ENCODE assay signal across 3 cellular contexts in the genomic region with DNA sequence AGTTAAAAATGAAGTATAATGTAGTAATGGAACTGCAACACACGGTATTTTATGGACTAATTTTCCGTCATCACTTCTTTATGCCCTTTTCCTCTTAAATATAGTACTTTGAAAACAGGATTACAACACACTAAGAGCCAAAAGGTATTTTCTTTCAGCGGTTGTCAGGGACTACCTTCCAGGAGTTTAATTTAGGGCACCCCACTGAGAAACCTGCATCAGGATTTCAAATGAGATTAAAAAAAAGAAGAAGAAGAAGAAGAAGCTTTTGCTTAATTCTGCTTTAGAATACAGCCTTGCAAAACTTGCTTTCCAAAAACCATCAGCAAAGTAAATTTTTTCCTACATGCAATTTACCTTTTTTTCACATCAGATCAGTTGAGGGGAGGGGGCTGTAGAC.
TF ChIP-seq lines count a peak whose summit lies in the region.

No MANE protein-coding gene starts in this region.

TF ChIP-seq in GM23338, 12 proteins besides CTCF, POLR2A, EP300 and RAD21:
- TF ChIP-seq ZNF331 (CRISPR knock-in tag; IDR thresholded peaks at IDR 0.05; ENCODE audit: low read depth), result no peak
- no peak for TF ChIP-seq POLR2AphosphoS5 (IDR thresholded peaks at IDR 0.05; ENCODE audit: low read depth)
- no peak for TF ChIP-seq CREB1 (CRISPR knock-in tag; IDR thresholded peaks at IDR 0.05; ENCODE audit: low read depth)
- TF ChIP-seq, protein P1, sequence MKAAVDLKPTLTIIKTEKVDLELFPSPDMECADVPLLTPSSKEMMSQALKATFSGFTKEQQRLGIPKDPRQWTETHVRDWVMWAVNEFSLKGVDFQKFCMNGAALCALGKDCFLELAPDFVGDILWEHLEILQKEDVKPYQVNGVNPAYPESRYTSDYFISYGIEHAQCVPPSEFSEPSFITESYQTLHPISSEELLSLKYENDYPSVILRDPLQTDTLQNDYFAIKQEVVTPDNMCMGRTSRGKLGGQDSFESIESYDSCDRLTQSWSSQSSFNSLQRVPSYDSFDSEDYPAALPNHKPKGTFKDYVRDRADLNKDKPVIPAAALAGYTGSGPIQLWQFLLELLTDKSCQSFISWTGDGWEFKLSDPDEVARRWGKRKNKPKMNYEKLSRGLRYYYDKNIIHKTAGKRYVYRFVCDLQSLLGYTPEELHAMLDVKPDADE (IDR thresholded peaks at IDR 0.05), result no peak
- TF ChIP-seq, protein P2, sequence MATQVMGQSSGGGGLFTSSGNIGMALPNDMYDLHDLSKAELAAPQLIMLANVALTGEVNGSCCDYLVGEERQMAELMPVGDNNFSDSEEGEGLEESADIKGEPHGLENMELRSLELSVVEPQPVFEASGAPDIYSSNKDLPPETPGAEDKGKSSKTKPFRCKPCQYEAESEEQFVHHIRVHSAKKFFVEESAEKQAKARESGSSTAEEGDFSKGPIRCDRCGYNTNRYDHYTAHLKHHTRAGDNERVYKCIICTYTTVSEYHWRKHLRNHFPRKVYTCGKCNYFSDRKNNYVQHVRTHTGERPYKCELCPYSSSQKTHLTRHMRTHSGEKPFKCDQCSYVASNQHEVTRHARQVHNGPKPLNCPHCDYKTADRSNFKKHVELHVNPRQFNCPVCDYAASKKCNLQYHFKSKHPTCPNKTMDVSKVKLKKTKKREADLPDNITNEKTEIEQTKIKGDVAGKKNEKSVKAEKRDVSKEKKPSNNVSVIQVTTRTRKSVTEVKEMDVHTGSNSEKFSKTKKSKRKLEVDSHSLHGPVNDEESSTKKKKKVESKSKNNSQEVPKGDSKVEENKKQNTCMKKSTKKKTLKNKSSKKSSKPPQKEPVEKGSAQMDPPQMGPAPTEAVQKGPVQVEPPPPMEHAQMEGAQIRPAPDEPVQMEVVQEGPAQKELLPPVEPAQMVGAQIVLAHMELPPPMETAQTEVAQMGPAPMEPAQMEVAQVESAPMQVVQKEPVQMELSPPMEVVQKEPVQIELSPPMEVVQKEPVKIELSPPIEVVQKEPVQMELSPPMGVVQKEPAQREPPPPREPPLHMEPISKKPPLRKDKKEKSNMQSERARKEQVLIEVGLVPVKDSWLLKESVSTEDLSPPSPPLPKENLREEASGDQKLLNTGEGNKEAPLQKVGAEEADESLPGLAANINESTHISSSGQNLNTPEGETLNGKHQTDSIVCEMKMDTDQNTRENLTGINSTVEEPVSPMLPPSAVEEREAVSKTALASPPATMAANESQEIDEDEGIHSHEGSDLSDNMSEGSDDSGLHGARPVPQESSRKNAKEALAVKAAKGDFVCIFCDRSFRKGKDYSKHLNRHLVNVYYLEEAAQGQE (IDR thresholded peaks at IDR 0.05; ENCODE audit: unreplicated experiment), result no peak
- TF ChIP-seq JUNB (IDR thresholded peaks at IDR 0.05; ENCODE audit: unreplicated experiment), result no peak
- no peak for TF ChIP-seq STAT1 (IDR thresholded peaks at IDR 0.05; ENCODE audit: unreplicated experiment)

TF ChIP-seq in H1, 55 proteins besides CTCF, POLR2A, EP300 and RAD21:
- TF ChIP-seq FOSL1 (IDR thresholded peaks at IDR 0.05; ENCODE audit: insufficient read depth, low read depth, low read length) (no peak), JUND (IDR thresholded peaks at IDR 0.05; ENCODE audit: low read length) (no peak), KDM1A (IDR thresholded peaks at IDR 0.05; ENCODE audit: borderline replicate concordance, low read length) (no peak), PHF8 (conservative IDR thresholded peaks at IDR 0.05; ENCODE audit: low read depth, low read length) (no peak), POLR2AphosphoS5 (IDR thresholded peaks at IDR 0.05; ENCODE audit: low read depth, low read length) (no peak), BACH1 (IDR thresholded peaks at IDR 0.05; ENCODE audit: low read length) (no peak), CBX5 (IDR thresholded peaks at IDR 0.05; ENCODE audit: low read depth, low read length) (no peak), SP2 (IDR thresholded peaks at IDR 0.05; ENCODE audit: low read length) (no peak), NRF1 (IDR thresholded peaks at IDR 0.05; ENCODE audit: low read depth, low read length) (no peak), SRF (IDR thresholded peaks at IDR 0.05; ENCODE audit: low read depth, low read length) (no peak), EZH2 (IDR thresholded peaks at IDR 0.05; ENCODE audit: low read depth, low read length, severe bottlenecking) (no peak), KDM4A (IDR thresholded peaks at IDR 0.05; ENCODE audit: low read depth, low read length, severe bottlenecking) (no peak), HDAC2 (IDR thresholded peaks at IDR 0.05; ENCODE audit: borderline replicate concordance in 1 of 2, low read depth in 2 of 2, low read length in 2 of 2) (no peak), POU5F1 (IDR thresholded peaks at IDR 0.05; ENCODE audit: low read depth, low read length) (no peak), NANOG (IDR thresholded peaks at IDR 0.05; ENCODE audit: insufficient read depth, low read depth, low read length, poor library complexity, severe bottlenecking) (no peak), CHD2 (IDR thresholded peaks at IDR 0.05; ENCODE audit: low read length) (no peak)
- TF ChIP-seq, protein P3, sequence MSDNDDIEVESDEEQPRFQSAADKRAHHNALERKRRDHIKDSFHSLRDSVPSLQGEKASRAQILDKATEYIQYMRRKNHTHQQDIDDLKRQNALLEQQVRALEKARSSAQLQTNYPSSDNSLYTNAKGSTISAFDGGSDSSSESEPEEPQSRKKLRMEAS (IDR thresholded peaks at IDR 0.05), result no peak

TF ChIP-seq in neural cell, 6 proteins besides CTCF, POLR2A, EP300 and RAD21:
- TF ChIP-seq EZH2 (IDR thresholded peaks at IDR 0.05; ENCODE audit: borderline replicate concordance, insufficient read depth, low read length, poor library complexity, severe bottlenecking), result no peak
- TF ChIP-seq, protein P2 (IDR thresholded peaks at IDR 0.05; ENCODE audit: borderline replicate concordance), result no peak
TF ChIP-seq in neural cell: peak in this region for 0.
